In genomic region chr1:236288620-236288976, GRCh38 we compare ENCODE assay signal across 14 cellular contexts. TPM values are rescaled to one million over a fixed set of nuclear protein-coding genes. Genes with fewer than 3 reads are reported as not detected.
DNase-seq lines count a peak whose midpoint lies in the region; ATAC-seq, FAIRE-seq and TF ChIP-seq lines count a peak whose summit lies in the region.
"Had no signal": no experiment of that assay in that cellular context is flagged by ENCODE, and none has a peak within 500 bp of the region (broad histone marks: within the 10 kb centered on the region; RNA-seq: fewer than 3 reads in every experiment).

No MANE protein-coding gene starts in this region.

- intact Hi-C loops in Panc1 (cut with micrococcal nuclease; ENCODE audit: unreplicated experiment), result loop anchor here (10.0 kb wide), 2 partner anchors 106 to 184 kb away; partner anchors contain the start of gene EDARADD
- intact Hi-C loops in ovary (cut with DNase I), result loop anchor here in 1 of 4 donors (10.0 kb wide), 1 partner anchor 236 kb away; the partner anchor contains the start of gene LGALS8
- intact Hi-C loops in adrenal gland (cut with DNase I), result no loop called here

- 62 to 84% (median 67%) methylated on average over 5 of the region's 5 CpGs for WGBS in ovary, 3 donors
- WGBS in adrenal gland, 4 donors, result 85 to 88% (median 86%) methylated on average over 5 of the region's 5 CpGs

- CTCF ChIA-PET in Panc1 (lab: Charles Lee), result interaction anchor here (0.6 kb wide), 1 partner anchor 28 kb away, joined by 6 read pairs; no protein-coding TSS in a partner anchor

- POLR2A ChIA-PET in Panc1 (lab: Charles Lee), result no interaction called here

- no peak for TF ChIP-seq EP300 in ovary (IDR thresholded peaks at IDR 0.05)

- no peak for TF ChIP-seq CTCF in Panc1 (IDR thresholded peaks at IDR 0.05)
- TF ChIP-seq CTCF in ovary (IDR thresholded peaks at IDR 0.05), result no peak
- TF ChIP-seq CTCF in brain microvascular endothelial cell (IDR thresholded peaks at IDR 0.05; ENCODE audit: low read depth, low read length, missing control alignments), result no peak
- TF ChIP-seq CTCF in adrenal gland (IDR thresholded peaks at IDR 0.05), result no peak

- H3K4me1 ChIP-seq in Panc1 (ENCODE audit: control insufficient read depth, insufficient read depth, low read length) (peaks cover 11% of the 10 kb centered on the region), ovary (ENCODE audit: insufficient read depth) (no peaks in the 10 kb centered on the region), adrenal gland (replicated peaks in 1 of 2) (no peaks in the 10 kb centered on the region)
- H3K4me1 ChIP-seq: Peyer's patch had no signal

- no peak overlapping the region for H3K27ac ChIP-seq in Panc1 (ENCODE audit: low read length)
- no peak overlapping the region for H3K27ac ChIP-seq in ovary
- no peak overlapping the region for H3K27ac ChIP-seq in brain microvascular endothelial cell
- no peak overlapping the region for H3K27ac ChIP-seq in adrenal gland

- in situ Hi-C loops in Panc1 (cut with HindIII; ENCODE audit: low pct_unique_long_range_greater_than_20kb, low sequenced_read_pairs) (no loop called here), brain microvascular endothelial cell (cut with HindIII; ENCODE audit: low pct_ligation_motif_present, low sequenced_read_pairs) (no loop called here)

- no peak for TF ChIP-seq POLR2A in GM12892 (IDR thresholded peaks at IDR 0.05; ENCODE audit: low read depth, low read length)
- no peak for TF ChIP-seq POLR2A in ovary (IDR thresholded peaks at IDR 0.05)
- TF ChIP-seq POLR2A in adrenal gland (IDR thresholded peaks at IDR 0.05), result no peak

- FAIRE-seq in GM12892 (lab: Jason Lieb, UNC), result peak; percentile 63
- FAIRE-seq: GM18507, HepG2 had no signal

- BruUV-seq in Panc1 (replicated peaks; lab: Mats Ljungman, UMichigan), result no TSS peak

- H3K36me3 ChIP-seq in Panc1 (ENCODE audit: control insufficient read depth, insufficient read depth, low read length) (no peaks in the 10 kb centered on the region), ovary (no peaks in the 10 kb centered on the region), brain microvascular endothelial cell (replicated peaks) (no peaks in the 10 kb centered on the region), adrenal gland (replicated peaks in 1 of 2) (no peaks in the 10 kb centered on the region)
- H3K36me3 ChIP-seq: MG63, Peyer's patch had no signal

- H3K27me3 ChIP-seq in Panc1 (ENCODE audit: control insufficient read depth, insufficient read depth, low read length) (peaks cover 2% of the 10 kb centered on the region; the same call in 1 of the 2 replicates), ovary (no peaks in the 10 kb centered on the region), brain microvascular endothelial cell (replicated peaks) (peaks cover 5% of the 10 kb centered on the region), adrenal gland (no peaks in the 10 kb centered on the region)
- H3K27me3 ChIP-seq: Peyer's patch had no signal

- H3K9me3 ChIP-seq in Panc1 (ENCODE audit: control insufficient read depth, insufficient read depth, low read depth, low read length) (no peaks in the 10 kb centered on the region), ovary (no peaks in the 10 kb centered on the region), adrenal gland (replicated peaks in 1 of 3) (no peaks in the 10 kb centered on the region)
- H3K9me3 ChIP-seq: MG63, Peyer's patch had no signal

- H3K4me3 ChIP-seq in Panc1 (ENCODE audit: low read depth in 2 of 2, low read length in 2 of 2) (no peak overlapping the region), ovary (peak overlapping the region; percentile 3), brain microvascular endothelial cell (ENCODE audit: low read depth, low read length) (no peak overlapping the region), adrenal gland (no peak overlapping the region)
- H3K4me3 ChIP-seq: MG63 had no signal

- peak; percentile 56 for DNase-seq in DMS53 (lab: John Stamatoyannopoulos, UW)
- DNase-seq in GM12892 (ENCODE audit: insufficient read length), result no peak
- no peak for DNase-seq in Panc1 (ENCODE audit: low read depth, low spot score)
- DNase-seq in ovary, result no peak
- DNase-seq in brain microvascular endothelial cell, result no peak
- DNase-seq in adrenal gland, result no peak
- DNase-seq: CD8-positive, alpha-beta T cell; NCI-H1105 treated with DMSO at 0.1 percent for 48 hours; Right ventricle myocardium superior had no signal

- ATAC-seq in Panc1 (0 out of 2 replicates have a peak, but pooled peaks have one; percentile 63), HG03342 (IDR thresholded peaks at IDR 0.05; ENCODE audit: unreplicated experiment) (no peak)
- ATAC-seq: CD8-positive, alpha-beta T cell; HepG2 had no signal

RNA-seq across cellular contexts. Expression of gene ERO1B, which starts 6.8 kb away (rescaled TPM):
- 18.3 TPM for polyA plus RNA-seq in GM12892 (2012; ENCODE audit: missing spikeins)
- total RNA-seq in Panc1 (2021; ENCODE audit: unreplicated experiment) (19.9 TPM), ovary (10 to 100 TPM in 2 of 7 donors, 1 to 10 TPM in 5; 5.1 to 15.4 (median 5.8) TPM), adrenal gland (10 to 100 TPM in 1 of 8 donors, 1 to 10 TPM in 7; 4.3 to 18.3 (median 8.0) TPM)
- 9.7 TPM for polyA plus RNA-seq in Panc1 (2012; ENCODE audit: insufficient read length)
- polyA plus RNA-seq in ovary (10 to 100 TPM in 1 of 2 donors, 1 to 10 TPM in 1; 4.8 to 12.6 TPM), adrenal gland (10 to 100 TPM in 1 of 3 donors, 1 to 10 TPM in 2; 3.5 to 23.0 (median 5.1) TPM)
